In the genomic region with DNA sequence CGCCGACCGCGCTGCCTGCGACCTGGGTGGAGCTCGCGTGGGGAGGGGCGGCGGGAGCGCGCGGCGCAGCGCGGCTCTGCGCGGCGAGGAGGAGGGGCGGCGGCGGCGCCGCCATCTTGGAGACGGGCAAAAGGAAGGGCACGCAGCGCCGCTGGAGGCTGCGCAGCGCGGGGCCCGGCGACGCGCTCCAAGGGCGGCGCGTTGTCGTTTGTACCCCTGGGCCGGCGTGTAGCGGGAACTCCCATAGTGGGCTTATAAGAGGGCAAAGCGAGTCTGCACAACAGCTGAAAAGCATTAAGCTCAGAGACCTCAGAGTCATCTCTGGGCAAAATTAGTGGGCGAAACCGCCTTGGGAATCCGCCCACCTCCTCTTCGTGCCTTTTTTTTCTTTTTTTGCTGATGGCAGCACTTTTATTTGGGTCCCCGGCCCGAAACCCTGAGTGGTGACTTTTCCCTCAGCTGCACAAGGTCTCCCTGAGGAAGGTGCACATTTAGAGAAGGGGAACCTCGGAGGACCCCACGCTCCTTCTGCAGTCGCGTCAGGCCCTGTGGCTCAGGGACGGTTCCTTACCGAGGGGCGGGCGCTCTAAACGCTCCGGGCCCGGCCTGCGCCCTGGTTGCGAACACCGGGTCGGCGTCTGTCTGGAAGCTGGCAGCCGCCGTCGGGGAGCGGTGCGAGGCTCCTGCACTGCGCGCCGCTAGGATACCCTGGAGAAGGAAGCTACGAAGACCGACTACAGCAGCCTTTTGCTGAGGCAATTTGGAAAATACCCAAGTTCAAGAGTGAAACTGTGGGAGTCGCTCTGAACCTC, we compare ENCODE assay signal across 8 cellular contexts. TPM values are rescaled to one million over a fixed set of nuclear protein-coding genes. Genes with fewer than 3 reads are reported as not detected.
A peak's percentile ranks its signal among the peaks of the same experiment; 100 is the strongest.
DNase-seq lines count a peak whose midpoint lies in the region; ATAC-seq, FAIRE-seq and TF ChIP-seq lines count a peak whose summit lies in the region.

No MANE protein-coding gene starts in this region.

- H3K4me3 ChIP-seq in Jurkat, Clone E6-1 (ENCODE audit: low read length), result peak overlapping the region; percentile 78
- H3K4me3 ChIP-seq in fibroblast of pulmonary artery (replicated peaks; ENCODE audit: low read depth, low read length), result peak overlapping the region; percentile 68

- H3K4me1 Mint-ChIP-seq in activated T-helper 17 cell treated with anti-CD3 and anti-CD28 coated beads, Interleukin-2, amount 50 U/mL, for 72 hours, result peaks cover 29% of the 10 kb centered on the region
- H3K4me1 Mint-ChIP-seq in nephron, result peaks cover 28% of the 10 kb centered on the region

- FAIRE-seq in RCC 7860 (lab: Jason Lieb, UNC), result no peak

- peak; percentile 89 for ATAC-seq in GM21619 (IDR thresholded peaks at IDR 0.05; ENCODE audit: unreplicated experiment)
- ATAC-seq in activated T-helper 17 cell treated with anti-CD3 and anti-CD28 coated beads, Interleukin-2, amount 50 U/mL, for 72 hours (replicated peaks), result peak; percentile 96
- peak; percentile 96 for ATAC-seq in stimulated activated naive CD8-positive, alpha-beta T cell treated with anti-CD3 and anti-CD28 coated beads, Interleukin-15, Interleukin-2, amounts not matched to agents 100 U/mL and 50 U/mL, for 24 hours

- H3K27me3 Mint-ChIP-seq in activated T-helper 17 cell treated with anti-CD3 and anti-CD28 coated beads, Interleukin-2, amount 50 U/mL, for 72 hours, result no peaks in the 10 kb centered on the region
- H3K27me3 Mint-ChIP-seq in nephron (ENCODE audit: low read depth), result no peaks in the 10 kb centered on the region

- H3K9me3 Mint-ChIP-seq in activated T-helper 17 cell treated with anti-CD3 and anti-CD28 coated beads, Interleukin-2, amount 50 U/mL, for 72 hours, result no peaks in the 10 kb centered on the region
- H3K9me3 Mint-ChIP-seq in nephron, result no peaks in the 10 kb centered on the region

- peak; percentile 67 for DNase-seq in DMS53 treated with DMSO at 0.1 percent for 48 hours (lab: John Stamatoyannopoulos, UW; ENCODE audit: unreplicated experiment)
- peak; percentile 85 for DNase-seq in Jurkat, Clone E6-1 (ENCODE audit: low read depth, low spot score)
- peak; percentile 70 for DNase-seq in RCC 7860 (ENCODE audit: low spot score)
- peak; percentile 85 for DNase-seq in fibroblast of pulmonary artery (ENCODE audit: low read depth)
- peak; percentile 90 for DNase-seq in stimulated activated naive CD8-positive, alpha-beta T cell treated with anti-CD3 and anti-CD28 coated beads, Interleukin-15, Interleukin-2, amounts not matched to agents 100 U/mL and 50 U/mL, for 24 hours

- peaks cover 24% of the 10 kb centered on the region for H3K36me3 Mint-ChIP-seq in activated T-helper 17 cell treated with anti-CD3 and anti-CD28 coated beads, Interleukin-2, amount 50 U/mL, for 72 hours (ENCODE audit: low read depth)
- H3K36me3 Mint-ChIP-seq in nephron (ENCODE audit: low read depth), result no peaks in the 10 kb centered on the region

- peak overlapping the region; percentile 92 for H3K27ac Mint-ChIP-seq in activated T-helper 17 cell treated with anti-CD3 and anti-CD28 coated beads, Interleukin-2, amount 50 U/mL, for 72 hours
- peak overlapping the region; percentile 92 to 95 (median 93) for H3K27ac Mint-ChIP-seq in nephron

- no peak for TF ChIP-seq CTCF in fibroblast of pulmonary artery (IDR thresholded peaks at IDR 0.05; ENCODE audit: low read length, missing control alignments)
- TF ChIP-seq CTCF in nephron (IDR thresholded peaks at IDR 0.05; ENCODE audit: unreplicated experiment in 3 of 3), result no peak

- peak overlapping the region; percentile 90 for H3K4me3 Mint-ChIP-seq in activated T-helper 17 cell treated with anti-CD3 and anti-CD28 coated beads, Interleukin-2, amount 50 U/mL, for 72 hours
- peak overlapping the region; percentile 86 to 93 (median 90) for H3K4me3 Mint-ChIP-seq in nephron

RNA-seq across cellular contexts. Expression of gene MCMBP, which starts 0.4 kb away (rescaled TPM):
- polyA plus RNA-seq in Jurkat, Clone E6-1 (2012; ENCODE audit: insufficient read depth, insufficient read length), result 73.8 TPM
- total RNA-seq in activated T-helper 17 cell treated with anti-CD3 and anti-CD28 coated beads, Interleukin-2, amount 50 U/mL, for 72 hours, result 10 to 100 TPM; 61.2 to 98.8 TPM

RNA-seq across cellular contexts. Expression of gene SEC23IP, which starts 19.5 kb away (rescaled TPM):
- polyA plus RNA-seq in Jurkat, Clone E6-1 (2012; ENCODE audit: insufficient read depth, insufficient read length), result 35.1 TPM
- total RNA-seq in activated T-helper 17 cell treated with anti-CD3 and anti-CD28 coated beads, Interleukin-2, amount 50 U/mL, for 72 hours, result 10 to 100 TPM; 53.9 to 97.4 TPM

Comparison
In these comparisons a context has a peak if more than half of its experiments do, and no peak if none do; other contexts are left out.
1. Peak in every context shown above with its lines: DNase-seq, ATAC-seq and H3K4me3 ChIP-seq.